27 cellular contexts compared by ENCODE assay signal in the genomic region with DNA sequence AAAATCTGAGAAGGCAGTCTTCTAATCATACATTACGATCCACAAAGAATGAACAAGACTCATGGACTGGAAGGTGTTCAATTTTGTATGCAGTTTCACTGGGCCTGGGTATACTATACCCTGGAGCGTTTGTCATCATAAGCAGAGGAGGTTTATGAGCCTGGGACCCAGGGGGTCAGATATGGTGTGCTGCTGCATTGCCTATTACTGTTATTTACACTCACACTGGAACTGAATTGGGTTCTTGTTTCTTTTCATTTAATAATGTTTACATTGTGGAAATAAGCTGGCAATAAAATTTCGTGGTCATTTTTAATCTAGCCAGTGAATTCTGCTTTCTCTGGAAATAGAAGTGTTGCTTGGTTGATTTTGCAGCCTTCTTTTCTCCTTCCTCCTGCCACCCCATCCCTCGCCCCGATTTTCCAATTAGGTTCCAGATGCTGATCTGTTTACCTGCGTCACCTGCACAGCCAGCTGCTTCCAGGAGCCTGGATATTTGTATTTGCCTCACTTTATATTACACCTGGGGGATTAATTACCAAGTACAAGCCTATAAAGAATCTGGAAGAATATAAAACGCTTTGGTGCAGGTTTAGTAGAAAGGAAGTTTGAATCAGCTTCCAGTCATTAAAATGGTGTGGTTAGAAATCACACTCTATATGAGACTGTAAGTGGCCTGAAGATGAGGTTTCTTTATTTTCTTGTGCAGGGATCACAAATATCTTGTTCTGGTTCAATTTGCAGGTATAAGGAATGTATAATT.
DNase-seq lines count a peak whose midpoint lies in the region; ATAC-seq and TF ChIP-seq lines count a peak whose summit lies in the region.
"Had no signal": no experiment of that assay in that cellular context is flagged by ENCODE, and none has a peak within 500 bp of the region (broad histone marks: within the 10 kb centered on the region; RNA-seq: fewer than 3 reads in every experiment).

No MANE protein-coding gene starts in this region.

- no peak overlapping the region for H3K4me3 ChIP-seq in brain microvascular endothelial cell (ENCODE audit: low read depth, low read length)
- H3K4me3 ChIP-seq: GM23248, MG63 had no signal

- peak; percentile 0 for DNase-seq in NCI-H1436 (lab: John Stamatoyannopoulos, UW)
- DNase-seq in NCI-H1436 treated with DMSO at 0.1 percent for 48 hours (lab: John Stamatoyannopoulos, UW): no peak
- peak; percentile 92 for DNase-seq in NCI-H1105 treated with DMSO at 0.1 percent for 48 hours (lab: John Stamatoyannopoulos, UW)
- DNase-seq in NCI-H510A treated with DMSO at 0.1 percent for 48 hours (lab: John Stamatoyannopoulos, UW): peak; percentile 92
- no peak for DNase-seq in left colon
- DNase-seq in brain microvascular endothelial cell: no peak
- no peak for DNase-seq in NCI-H187 treated with DMSO at 0.1 percent for 48 hours (lab: John Stamatoyannopoulos, UW)
- no peak for DNase-seq in HFFc6
- DNase-seq: 8988T; activated CD8-positive, alpha-beta memory T cell treated with anti-CD3 and anti-CD28 coated beads, Interleukin-2, amount 50 U/mL, for 4 hours; activated naive CD8-positive, alpha-beta T cell treated with anti-CD3 and anti-CD28 coated beads for 36 hours; CD8-positive, alpha-beta memory T cell; EL; erythroblast; foreskin fibroblast; GM23248; mesendoderm; MG63; naive B cell; occipital lobe; retina; SK-N-SH; stimulated activated CD4-positive, alpha-beta T cell treated with anti-CD3 and anti-CD28 coated beads, Interleukin-4, amount 100 ng/mL, for 1 hour; stimulated activated naive CD4-positive, alpha-beta T cell treated with Interleukin-2 at 50 U/mL for 16 hours had no signal

- peak; percentile 46 for ATAC-seq in left colon
- ATAC-seq: left lobe of liver had no signal

- H3K27me3 Mint-ChIP-seq in HFFc6 (ENCODE audit: insufficient read depth): peaks cover 2% of the 10 kb centered on the region
- H3K27me3 Mint-ChIP-seq: activated naive CD8-positive, alpha-beta T cell treated with anti-CD3 and anti-CD28 coated beads for 36 hours; IgD-negative memory B cell; naive B cell had no signal

- no peaks in the 10 kb centered on the region for H3K27me3 ChIP-seq in brain microvascular endothelial cell (replicated peaks)
- H3K27me3 ChIP-seq: MG63 had no signal

- H3K36me3 ChIP-seq in brain microvascular endothelial cell (replicated peaks): no peaks in the 10 kb centered on the region
- H3K36me3 ChIP-seq: MG63 had no signal

- H3K36me3 Mint-ChIP-seq in HFFc6 (ENCODE audit: low read depth): no peaks in the 10 kb centered on the region
- H3K36me3 Mint-ChIP-seq: CD8-positive, alpha-beta memory T cell; IgD-negative memory B cell; naive B cell had no signal

- no peaks in the 10 kb centered on the region for H3K9me3 Mint-ChIP-seq in HFFc6
- H3K9me3 Mint-ChIP-seq: T-helper 2 cell treated with Interferon-gamma antibody and Interleukin-4, amounts not matched to agents 5 μg/mL and 100 μg/mL, for 36 hours had no signal

- no peak overlapping the region for H3K4me3 Mint-ChIP-seq in HFFc6
- H3K4me3 Mint-ChIP-seq: activated naive CD8-positive, alpha-beta T cell treated with anti-CD3 and anti-CD28 coated beads for 36 hours; CD8-positive, alpha-beta memory T cell; IgD-negative memory B cell; naive B cell; T-helper 2 cell treated with Interferon-gamma antibody and Interleukin-4, amounts not matched to agents 5 μg/mL and 100 μg/mL, for 36 hours had no signal

- in situ Hi-C loops in brain microvascular endothelial cell (cut with HindIII; ENCODE audit: low pct_ligation_motif_present, low sequenced_read_pairs): no loop called here

- no peaks in the 10 kb centered on the region for H3K4me1 Mint-ChIP-seq in HFFc6 (ENCODE audit: low read depth)
- H3K4me1 Mint-ChIP-seq: activated naive CD8-positive, alpha-beta T cell treated with anti-CD3 and anti-CD28 coated beads for 36 hours; CD8-positive, alpha-beta memory T cell; IgD-negative memory B cell; naive B cell had no signal

- no peak overlapping the region for H3K27ac Mint-ChIP-seq in HFFc6
- H3K27ac Mint-ChIP-seq: activated naive CD8-positive, alpha-beta T cell treated with anti-CD3 and anti-CD28 coated beads for 36 hours; CD8-positive, alpha-beta memory T cell; IgD-negative memory B cell; naive B cell; T-helper 2 cell treated with Interferon-gamma antibody and Interleukin-4, amounts not matched to agents 5 μg/mL and 100 μg/mL, for 36 hours had no signal

- no peak overlapping the region for H3K27ac ChIP-seq in brain microvascular endothelial cell
- H3K27ac ChIP-seq: GM23248 had no signal

- intact Hi-C loops in left colon (cut with DNase I, micrococcal nuclease): no loop called here

- TF ChIP-seq CTCF in brain microvascular endothelial cell (IDR thresholded peaks at IDR 0.05; ENCODE audit: low read depth, low read length, missing control alignments) (no peak), HFFc6 (IDR thresholded peaks at IDR 0.05) (no peak)

Comparison
In these comparisons a context has a peak if more than half of its experiments do, and no peak if none do; other contexts are left out.
1. DNase-seq: peak in NCI-H1436 (single experiment), NCI-H1105 treated with DMSO at 0.1 percent for 48 hours (single experiment) and NCI-H510A treated with DMSO at 0.1 percent for 48 hours (single experiment); none in NCI-H1436 treated with DMSO at 0.1 percent for 48 hours (single experiment), left colon (0 of 2), brain microvascular endothelial cell (single experiment), NCI-H187 treated with DMSO at 0.1 percent for 48 hours (single experiment) and HFFc6 (single experiment).